In the genomic region with DNA sequence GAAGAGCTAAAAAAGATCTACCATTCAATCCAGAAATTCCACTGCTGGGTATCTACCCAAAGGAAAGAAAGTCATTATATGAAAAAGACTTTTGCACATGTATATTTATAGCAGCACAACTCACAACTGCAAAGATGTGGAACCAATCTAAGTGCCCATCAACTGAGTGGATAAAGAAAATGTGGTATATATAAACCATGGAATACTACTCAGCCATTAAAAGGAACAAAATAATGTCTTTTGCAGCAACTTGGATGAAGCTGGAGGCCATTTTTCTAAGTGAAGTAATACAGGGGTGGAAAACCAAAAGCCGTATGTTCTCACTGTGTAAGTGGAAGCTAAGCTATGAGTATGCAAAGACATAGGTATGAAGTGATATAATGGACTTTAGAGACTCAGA, we compare ENCODE assay signal across 13 cellular contexts.
"Had no signal": no experiment of that assay in that cellular context is flagged by ENCODE, and none has a peak within 500 bp of the region (broad histone marks: within the 10 kb centered on the region; RNA-seq: fewer than 3 reads in every experiment).

No MANE protein-coding gene starts in this region.

- DNase-seq: activated CD4-positive, alpha-beta memory T cell treated with anti-CD3 and anti-CD28 coated beads, Interleukin-2, amount 10 ng/mL, durations not matched to agents 7 days and 5 days; activated CD4-positive, alpha-beta T cell treated with anti-CD3 and anti-CD28 coated beads for 48 hours; activated CD4-positive, CD25-positive, alpha-beta regulatory T cell; activated CD8-positive, alpha-beta memory T cell treated with anti-CD3 and anti-CD28 coated beads, Interleukin-2, amount 10 ng/mL, durations not matched to agents 7 days and 5 days; activated naive CD4-positive, alpha-beta T cell treated with anti-CD3 and anti-CD28 coated beads for 36 hours; effector memory CD4-positive, alpha-beta T cell; mesenchymal stem cell; nephron progenitor cell; occipital lobe; stimulated activated naive CD4-positive, alpha-beta T cell; T1000 had no signal

- H3K4me3 Mint-ChIP-seq: activated CD8-positive, alpha-beta memory T cell treated with anti-CD3 and anti-CD28 coated beads, Interleukin-2, amount 10 ng/mL, durations not matched to agents 7 days and 5 days; activated naive CD4-positive, alpha-beta T cell treated with anti-CD3 and anti-CD28 coated beads for 36 hours; dendritic cell treated with granulocyte-macrophage colony-stimulating factor and Interleukin-4, amounts not matched to agents 40 ng/mL and 50 ng/mL, for 4 days had no signal

- H3K27me3 ChIP-seq: esophagus muscularis mucosa had no signal

- H3K27ac ChIP-seq: esophagus muscularis mucosa had no signal

- ATAC-seq: activated CD8-positive, alpha-beta memory T cell treated with anti-CD3 and anti-CD28 coated beads, Interleukin-2, amount 10 ng/mL, durations not matched to agents 7 days and 5 days had no signal

- H3K9me3 Mint-ChIP-seq: activated CD4-positive, alpha-beta memory T cell treated with anti-CD3 and anti-CD28 coated beads, Interleukin-2, amount 10 ng/mL, durations not matched to agents 7 days and 5 days; activated naive CD4-positive, alpha-beta T cell treated with anti-CD3 and anti-CD28 coated beads for 36 hours; dendritic cell treated with granulocyte-macrophage colony-stimulating factor and Interleukin-4, amounts not matched to agents 40 ng/mL and 50 ng/mL, for 4 days; nephron progenitor cell had no signal

- H3K27ac Mint-ChIP-seq: activated CD4-positive, alpha-beta memory T cell treated with anti-CD3 and anti-CD28 coated beads, Interleukin-2, amount 10 ng/mL, durations not matched to agents 7 days and 5 days; activated CD8-positive, alpha-beta memory T cell treated with anti-CD3 and anti-CD28 coated beads, Interleukin-2, amount 10 ng/mL, durations not matched to agents 7 days and 5 days; activated naive CD4-positive, alpha-beta T cell treated with anti-CD3 and anti-CD28 coated beads for 36 hours; dendritic cell treated with granulocyte-macrophage colony-stimulating factor and Interleukin-4, amounts not matched to agents 40 ng/mL and 50 ng/mL, for 4 days; nephron progenitor cell had no signal

- H3K9me3 ChIP-seq: esophagus muscularis mucosa had no signal

- H3K4me3 ChIP-seq: esophagus muscularis mucosa had no signal
